Comparison of ENCODE assay signal across 1 cellular context in genomic region chr14:76775695-76776305, GRCh38.
TF ChIP-seq lines count a peak whose summit lies in the region.

No MANE protein-coding gene starts in this region.

TF ChIP-seq in GM12878, 131 proteins besides CTCF, POLR2A, EP300 and RAD21 (continued from another document):
- TF ChIP-seq PAX5 (IDR thresholded peaks at IDR 0.05; ENCODE audit: borderline replicate concordance, low read depth, low read length) (no peak), RB1 (IDR thresholded peaks at IDR 0.05; ENCODE audit: borderline replicate concordance) (no peak), STAT3 (IDR thresholded peaks at IDR 0.05; ENCODE audit: low read depth, low read length) (no peak), POU2F2 (IDR thresholded peaks at IDR 0.05; ENCODE audit: borderline replicate concordance, low read depth, low read length) (no peak), GATAD2B (conservative IDR thresholded peaks at IDR 0.05; ENCODE audit: low read depth) (no peak), TCF7 (IDR thresholded peaks at IDR 0.05; ENCODE audit: borderline replicate concordance) (no peak), CHD2 (IDR thresholded peaks at IDR 0.05; ENCODE audit: borderline replicate concordance, low read depth, low read length) (no peak), SPI1 (IDR thresholded peaks at IDR 0.05; ENCODE audit: borderline replicate concordance, insufficient read depth, low read depth, low read length) (no peak)
